ENCODE assay signal across 8 cellular contexts in the genomic region with DNA sequence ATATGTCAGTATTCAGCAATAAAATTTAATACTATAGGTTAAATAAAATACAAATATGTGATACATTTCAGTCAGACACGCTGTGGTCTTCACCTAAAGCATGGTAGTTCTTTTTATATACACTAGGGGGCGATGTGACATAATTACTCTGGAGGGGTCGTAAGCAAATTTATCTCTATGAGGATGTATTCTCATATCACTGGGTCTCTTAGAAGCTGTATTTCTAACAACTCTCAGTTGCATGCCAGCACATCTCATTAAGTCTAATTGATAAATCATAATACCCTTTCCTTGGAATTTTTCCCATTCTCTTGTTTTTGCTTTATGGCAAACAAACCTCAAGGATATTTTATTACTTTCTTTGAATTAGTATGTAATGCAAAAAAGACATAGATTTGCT. TPM values are rescaled to one million over a fixed set of nuclear protein-coding genes. Genes with fewer than 3 reads are reported as not detected.
DNase-seq lines count a peak whose midpoint lies in the region; ATAC-seq, FAIRE-seq and TF ChIP-seq lines count a peak whose summit lies in the region.

No MANE protein-coding gene starts in this region.

- SMC1A ChIA-PET in GM12878 (lab: Charles Lee; ENCODE audit: uncharacterized antibody, unreplicated experiment), result interaction anchor here (1.1 to 9.5 kb wide), 9 partner anchors 8 to 1689 kb away, joined by 3 to 110 read pairs (median 6); no protein-coding TSS in a partner anchor

- RAD21 ChIA-PET in GM12878 (lab: Charles Lee; ENCODE audit: unreplicated experiment), result interaction anchor here (0.7 to 2.8 kb wide), 11 partner anchors 10 to 1688 kb away, joined by 3 to 27 read pairs (median 5); no protein-coding TSS in a partner anchor

- in situ Hi-C loops in GM12878 (cut with MboI), result loop anchor here (25.0 kb wide), 1 partner anchor 1335 kb away; no protein-coding TSS in a partner anchor

- no peak for FAIRE-seq in GM12878 (lab: Jason Lieb, UNC)

- 17% methylated on average over 3 of the region's 3 CpGs for WGBS in GM12878 (ENCODE audit: insufficient coverage, insufficient replicate concordance, low lambda C conversion rate, missing lambda C conversion rate)

- no peaks in the 10 kb centered on the region for H4K20me1 ChIP-seq in GM12878 (ENCODE audit: control insufficient read depth, insufficient read depth)
- no peaks in the 10 kb centered on the region for H4K20me1 ChIP-seq in neural cell (ENCODE audit: insufficient read depth)

- H2AFZ ChIP-seq in GM12878 (ENCODE audit: control insufficient read depth, low read depth, low read length) (no peak overlapping the region), neural cell (ENCODE audit: low read depth, low read length) (no peak overlapping the region)

- TF ChIP-seq CTCF in GM12878 (IDR thresholded peaks at IDR 0.05 in 2 of 3, conservative IDR thresholded peaks at IDR 0.05 in 1 of 3; ENCODE audit: control insufficient read depth in 2 of 3, extremely low read depth in 1 of 3, insufficient read depth in 1 of 3, low read depth in 3 of 3, low read length in 3 of 3), result peak; percentile 41 to 53 (median 42); a peak in 5 of 6 replicates
- peak; percentile 51 for TF ChIP-seq CTCF in neural cell (IDR thresholded peaks at IDR 0.05; ENCODE audit: poor library complexity, severe bottlenecking)
- TF ChIP-seq CTCF in WERI-Rb-1 (IDR thresholded peaks at IDR 0.05; ENCODE audit: low read depth, low read length), result no peak

- H3K9ac ChIP-seq in GM12878 (ENCODE audit: control insufficient read depth, insufficient read depth, low read length) (no peak overlapping the region), neural cell (ENCODE audit: low read length) (no peak overlapping the region)

- no peaks in the 10 kb centered on the region for H3K4me1 ChIP-seq in GM12878 (ENCODE audit: control insufficient read depth, insufficient read depth, low read length)

- no peak overlapping the region for H3K4me3 ChIP-seq in GM12878
- H3K4me3 ChIP-seq in neural cell (ENCODE audit: low read length), result no peak overlapping the region
- H3K4me3 ChIP-seq in WERI-Rb-1 (ENCODE audit: low read depth, low read length), result no peak overlapping the region

- no peak overlapping the region for H3K4me2 ChIP-seq in GM12878 (ENCODE audit: control insufficient read depth, insufficient read depth)
- no peak overlapping the region for H3K4me2 ChIP-seq in neural cell (ENCODE audit: low read length)

- peak; percentile 65 for TF ChIP-seq RAD21 in GM12878 (IDR thresholded peaks at IDR 0.05; ENCODE audit: insufficient read depth, low read depth, low read length)
- TF ChIP-seq RAD21 in neural cell (conservative IDR thresholded peaks at IDR 0.05), result peak; percentile 41

- no peaks in the 10 kb centered on the region for H3K9me2 ChIP-seq in neural cell (ENCODE audit: insufficient read depth, low read length)

- ATAC-seq in GM18858 (IDR thresholded peaks at IDR 0.05; ENCODE audit: unreplicated experiment) (peak; percentile 52), GM12878 (peak; percentile 71)

- H3F3A ChIP-seq in neural cell (ENCODE audit: insufficient read depth, low read length, poor library complexity, severe bottlenecking), result no peaks in the 10 kb centered on the region

- DNase-seq in AG08396 (ENCODE audit: low spot score) (peak; percentile 11), NCI-H146 treated with DMSO at 0.1 percent for 48 hours (lab: John Stamatoyannopoulos, UW; ENCODE audit: unreplicated experiment) (peak; percentile 21), GM12878 (ENCODE audit: low read depth, low spot score) (no peak), WERI-Rb-1 (no peak), globus pallidus (ENCODE audit: low spot score) (no peak)
- DNase-seq in NK-92 treated with Interleukin-12 subunit alpha and Interleukin-12 subunit beta, amount 100 ng/mL, for 24 hours (lab: John Stamatoyannopoulos, UW), result no peak

- no TSS peak for BruUV-seq in GM12878 (replicated peaks; lab: Mats Ljungman, UMichigan)

- TF ChIP-seq EP300 in GM12878 (IDR thresholded peaks at IDR 0.05; ENCODE audit: borderline replicate concordance in 1 of 2, control insufficient read depth in 1 of 2, low read depth in 2 of 2, low read length in 2 of 2) (no peak), neural cell (conservative IDR thresholded peaks at IDR 0.05; ENCODE audit: poor library complexity, severe bottlenecking) (no peak)

- CTCF ChIA-PET in GM12878 (lab: Yijun Ruan, JAX), result interaction anchor here (0.8 to 7.0 kb wide), 18 partner anchors 16 to 1720 kb away, joined by 3 to 91 read pairs (median 4); no protein-coding TSS in a partner anchor

- H3K36me3 ChIP-seq in GM12878 (ENCODE audit: control insufficient read depth in 2 of 2, insufficient read depth in 2 of 2, low read length in 1 of 2) (no peaks in the 10 kb centered on the region), neural cell (ENCODE audit: insufficient read depth, low read length) (no peaks in the 10 kb centered on the region), WERI-Rb-1 (no peaks in the 10 kb centered on the region)

- peaks cover 0 to 8% of the 10 kb centered on the region in 2 experiments; a peak in 2 of 4 replicates for H3K27me3 ChIP-seq in GM12878 (replicated peaks in 1 of 2; ENCODE audit: control insufficient read depth in 2 of 2, insufficient read depth in 2 of 2, low read length in 1 of 2)
- peaks cover 8% of the 10 kb centered on the region for H3K27me3 ChIP-seq in neural cell (ENCODE audit: insufficient read depth, low read depth, low read length)
- peaks cover under 1% of the 10 kb centered on the region for H3K27me3 ChIP-seq in WERI-Rb-1 (ENCODE audit: insufficient read depth, low read depth, severe bottlenecking)

- H3K9me3 ChIP-seq in GM12878 (replicated peaks; ENCODE audit: control insufficient read depth, insufficient read depth, low read length) (peaks cover 2% of the 10 kb centered on the region; the same call in 1 of the 3 replicates), neural cell (ENCODE audit: low read length) (no peaks in the 10 kb centered on the region), WERI-Rb-1 (ENCODE audit: severe bottlenecking) (no peaks in the 10 kb centered on the region)

- H3K27ac ChIP-seq in GM12878 (ENCODE audit: control insufficient read depth, insufficient read depth), result no peak overlapping the region
- no peak overlapping the region for H3K27ac ChIP-seq in neural cell (ENCODE audit: low read length)
- H3K27ac ChIP-seq in WERI-Rb-1, result no peak overlapping the region

- TF ChIP-seq POLR2A in GM12878 (IDR thresholded peaks at IDR 0.05; ENCODE audit: low read depth, low read length), result no peak

- POLR2A ChIA-PET in GM12878 (lab: Charles Lee), result no interaction called here

- H3K79me2 ChIP-seq in GM12878 (ENCODE audit: control insufficient read depth, insufficient read depth, low read length) (no peaks in the 10 kb centered on the region), neural cell (replicated peaks; ENCODE audit: insufficient read depth, low read length) (no peaks in the 10 kb centered on the region)

- intact Hi-C loops in GM12878 (cut with micrococcal nuclease; ENCODE audit: unreplicated experiment), result loop anchor here (2.0 to 10.0 kb wide), 2 partner anchors 227 to 1333 kb away; no protein-coding TSS in a partner anchor

TF ChIP-seq in GM12878, 131 proteins besides CTCF, POLR2A, EP300 and RAD21:
- TF ChIP-seq POLR2AphosphoS2 (IDR thresholded peaks at IDR 0.05; ENCODE audit: low read depth, low read length) (no peak), SMC3 (IDR thresholded peaks at IDR 0.05; ENCODE audit: borderline replicate concordance, low read length) (peak; percentile 36; the same call in 1 of the 2 replicates)
TF ChIP-seq in GM12878: peak in this region for 1.

TF ChIP-seq in neural cell, 6 proteins besides CTCF, POLR2A, EP300 and RAD21 (continues in another document):
- no peak for TF ChIP-seq SMC3 (conservative IDR thresholded peaks at IDR 0.05; ENCODE audit: poor library complexity)
- TF ChIP-seq POLR2AphosphoS5 (IDR thresholded peaks at IDR 0.05), result no peak
- TF ChIP-seq TAF1 (IDR thresholded peaks at IDR 0.05; ENCODE audit: low read depth), result no peak

RNA-seq across cellular contexts. Expression of a gene that starts 3.9 kb away (rescaled TPM):
- 0.61 and 1.2 TPM in 2 replicates for total RNA-seq in GM12878 (2013; cell fraction: nucleolus; rRNA removed)
- total RNA-seq in GM12878 (2014; rRNA removed) (under 0.01 TPM in 1 of 2 replicates, not detected in the other), GM12878 (2014; rRNA removed; fragmentation: Illumina TruSeq; extraction: Trizol) (not detected in 2 replicates), GM12878 (2021) (0.05 and 0.08 TPM in 2 replicates)
- not detected for polyA plus RNA-seq in GM12878 (2011; ENCODE audit: low read depth)
- polyA plus RNA-seq in GM12878 (2011; rRNA removed) (0.58 and 0.61 TPM in 2 replicates), GM12878 (2014; fragmentation: Illumina TruSeq; extraction: Trizol) (under 0.01 and 0.03 TPM in 2 replicates), GM12878 (2014; fragmentation: Nextera tagmentation; extraction: Ambion mirVana) (under 1 TPM in 1 of 2 experiments, not detected in 1; 0.08 TPM), GM12878 (2014; rRNA removed) (not detected in 2 replicates), GM12878 (2016; fragmentation: Nextera tagmentation; extraction: Ambion mirVana) (not detected), neural cell (6.4 and 6.5 TPM in 2 replicates)
- 0.45 and 0.63 TPM in 2 replicates for polyA plus RNA-seq in GM12878 (2011; cell fraction: cytosol; rRNA removed)
- 0.98 and 1.3 TPM in 2 replicates for polyA plus RNA-seq in GM12878 (2011; cell fraction: nucleus; rRNA removed)
- not detected in 2 replicates for polyA plus RNA-seq in GM12878 (2012)
- polyA minus RNA-seq in GM12878 (2011; rRNA and poly(A)+ RNA removed), result 1.8 and 3.0 TPM in 2 replicates
- 0.80 and 1.5 TPM in 2 replicates for polyA minus RNA-seq in GM12878 (2011; cell fraction: cytosol; rRNA and poly(A)+ RNA removed)
- polyA minus RNA-seq in GM12878 (2011; cell fraction: nucleus; rRNA and poly(A)+ RNA removed), result 3.3 and 6.1 TPM in 2 replicates
- 24.3 and 34.6 TPM in 2 replicates for polyA minus RNA-seq in neural cell

Comparison
In these comparisons a context has a peak if more than half of its experiments do, and no peak if none do; other contexts are left out.
1. DNase-seq: peak in AG08396 (single experiment) and NCI-H146 treated with DMSO at 0.1 percent for 48 hours (single experiment); none in GM12878 (single experiment), NK-92 treated with Interleukin-12 subunit alpha and Interleukin-12 subunit beta, amount 100 ng/mL, for 24 hours (single experiment), WERI-Rb-1 (single experiment) and globus pallidus (single experiment).